ENCODE assay signal across 14 cellular contexts in the genomic region with DNA sequence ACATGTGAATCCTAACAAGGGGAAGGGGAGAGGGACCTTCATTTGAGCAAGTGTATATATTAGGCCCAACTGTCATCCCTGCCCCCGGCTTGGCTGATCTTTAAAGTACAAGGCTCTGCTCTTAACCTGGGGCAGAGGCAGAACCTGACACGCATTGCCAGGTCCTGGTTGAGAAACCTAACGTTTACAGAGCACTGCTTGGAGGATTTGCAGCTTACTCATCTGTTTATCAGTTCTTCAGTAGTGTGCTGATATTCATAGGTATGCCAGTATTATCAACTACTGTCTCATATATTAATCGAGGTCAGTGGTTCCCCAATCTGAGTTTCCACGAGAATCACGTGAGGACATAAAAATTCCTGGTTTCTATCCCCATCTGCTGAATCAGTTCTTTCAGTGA. TPM values are rescaled to one million over a fixed set of nuclear protein-coding genes. Genes with fewer than 3 reads are reported as not detected.
DNase-seq lines count a peak whose midpoint lies in the region; FAIRE-seq and TF ChIP-seq lines count a peak whose summit lies in the region.
"Had no signal": no experiment of that assay in that cellular context is flagged by ENCODE, and none has a peak within 500 bp of the region (broad histone marks: within the 10 kb centered on the region; RNA-seq: fewer than 3 reads in every experiment).

No MANE protein-coding gene starts in this region.

- no peak overlapping the region for H2BK15ac ChIP-seq in neuronal stem cell (ENCODE audit: low read length)

- TF ChIP-seq CTCF in fibroblast of villous mesenchyme (IDR thresholded peaks at IDR 0.05; ENCODE audit: insufficient read depth, low read depth, low read length) (no peak), HFFc6 (IDR thresholded peaks at IDR 0.05) (no peak)

- no peak overlapping the region for H3K18ac ChIP-seq in neuronal stem cell (ENCODE audit: low read length)

- FAIRE-seq in small intestine (lab: Jason Lieb, UNC): no peak
- FAIRE-seq: A549, HepG2, HTR-8/SVneo had no signal

- no peak overlapping the region for H2AFZ ChIP-seq in neuronal stem cell (ENCODE audit: low read length)

- H3K4me1 ChIP-seq in neuronal stem cell (ENCODE audit: control insufficient read depth in 2 of 2, insufficient read depth in 1 of 2, low read depth in 1 of 2, low read length in 2 of 2): peaks cover 0 to 5% of the 10 kb centered on the region in 2 donors
- no peaks in the 10 kb centered on the region for H3K4me1 ChIP-seq in small intestine (ENCODE audit: control insufficient read depth in 2 of 2, insufficient read depth in 1 of 2, low read depth in 1 of 2, low read length in 1 of 2)
- H3K4me1 ChIP-seq: A549 had no signal

- no peaks in the 10 kb centered on the region for H3K9me3 ChIP-seq in neuronal stem cell (replicated peaks in 1 of 2; ENCODE audit: control insufficient read depth in 2 of 2, insufficient read depth in 1 of 2, low read depth in 1 of 2, low read length in 2 of 2)
- H3K9me3 ChIP-seq in small intestine (ENCODE audit: control insufficient read depth, low read depth): no peaks in the 10 kb centered on the region
- H3K9me3 ChIP-seq: A549 had no signal

- no peak overlapping the region for H3K14ac ChIP-seq in neuronal stem cell (ENCODE audit: low read length)

- H3K79me1 ChIP-seq in neuronal stem cell (ENCODE audit: low read depth, low read length): no peaks in the 10 kb centered on the region

- H2BK5ac ChIP-seq in neuronal stem cell (ENCODE audit: low read length): no peak overlapping the region

- H2BK120ac ChIP-seq in neuronal stem cell (ENCODE audit: low read depth, low read length): no peak overlapping the region

- DNase-seq in amniotic epithelial cell (ENCODE audit: low read depth) (peak; percentile 92), fibroblast of villous mesenchyme (ENCODE audit: low read depth) (peak; percentile 20), neuronal stem cell (ENCODE audit: low spot score) (no peak), HFFc6 (no peak), small intestine (no peak), NCI-H1092 treated with DMSO at 0.1 percent for 48 hours (lab: John Stamatoyannopoulos, UW) (no peak)
- DNase-seq in effector CD4-positive, alpha-beta T cell: no peak
- DNase-seq: DMS53, GF-D8, HCEC 1CT had no signal

- H3K27ac ChIP-seq in neuronal stem cell (replicated peaks; ENCODE audit: low read length): peak overlapping the region; percentile 43
- no peak overlapping the region for H3K27ac ChIP-seq in small intestine (ENCODE audit: low read depth in 1 of 2, low read length in 1 of 2)
- H3K27ac ChIP-seq: A549 had no signal

- no peak overlapping the region for H3K9ac ChIP-seq in neuronal stem cell (ENCODE audit: low read depth, low read length, poor library complexity)

- H3K23ac ChIP-seq in neuronal stem cell (ENCODE audit: low read depth, low read length, poor library complexity): no peak overlapping the region

- H4K91ac ChIP-seq in neuronal stem cell (ENCODE audit: low read depth, low read length, poor library complexity): no peak overlapping the region

- no peak overlapping the region for H2BK12ac ChIP-seq in neuronal stem cell (ENCODE audit: low read length)

- H3K4me2 ChIP-seq in neuronal stem cell (ENCODE audit: insufficient read depth, low read length, poor library complexity, severe bottlenecking): no peak overlapping the region
- H3K4me2 ChIP-seq: A549 had no signal

- H3K4me3 ChIP-seq in fibroblast of villous mesenchyme (ENCODE audit: low read depth, low read length): no peak overlapping the region
- H3K4me3 ChIP-seq in neuronal stem cell (ENCODE audit: low read length in 2 of 2): no peak overlapping the region
- no peak overlapping the region for H3K4me3 ChIP-seq in small intestine (ENCODE audit: low read depth in 1 of 2, low read length in 2 of 2)
- H3K4me3 ChIP-seq: A549 had no signal

- no peaks in the 10 kb centered on the region for H3K27me3 Mint-ChIP-seq in HFFc6 (ENCODE audit: insufficient read depth)

- no peak overlapping the region for H4K8ac ChIP-seq in neuronal stem cell (ENCODE audit: low read depth, low read length)

- peaks cover 33% of the 10 kb centered on the region for H3K36me3 Mint-ChIP-seq in HFFc6 (ENCODE audit: low read depth)

- H3K27ac Mint-ChIP-seq in HFFc6: no peak overlapping the region

- no peak overlapping the region for H3K4ac ChIP-seq in neuronal stem cell (ENCODE audit: low read length)

- H3K9me3 Mint-ChIP-seq in HFFc6: no peaks in the 10 kb centered on the region
- H3K9me3 Mint-ChIP-seq: CD14-positive monocyte had no signal

- H3K36me3 ChIP-seq in neuronal stem cell (replicated peaks in 1 of 2; ENCODE audit: control insufficient read depth in 2 of 2, insufficient read depth in 2 of 2, low read length in 2 of 2): peaks cover 8 to 97% of the 10 kb centered on the region in 2 donors
- peaks cover 4 to 22% of the 10 kb centered on the region in 2 donors for H3K36me3 ChIP-seq in small intestine (ENCODE audit: control insufficient read depth in 2 of 2, insufficient read depth in 2 of 2, low read length in 2 of 2)

- H3K4me1 Mint-ChIP-seq in HFFc6 (ENCODE audit: low read depth): peaks cover 26% of the 10 kb centered on the region
- H3K4me1 Mint-ChIP-seq: CD14-positive monocyte had no signal

- H3K27me3 ChIP-seq in neuronal stem cell (ENCODE audit: control insufficient read depth in 3 of 3, insufficient read depth in 3 of 3, low read depth in 1 of 3, low read length in 3 of 3): no peaks in the 10 kb centered on the region
- H3K27me3 ChIP-seq in small intestine (ENCODE audit: control insufficient read depth in 2 of 2, insufficient read depth in 2 of 2, low read length in 2 of 2): no peaks in the 10 kb centered on the region

- H3K4me3 Mint-ChIP-seq in HFFc6: no peak overlapping the region
- H3K4me3 Mint-ChIP-seq: CD14-positive monocyte had no signal

- no peak overlapping the region for H2AK5ac ChIP-seq in neuronal stem cell (ENCODE audit: low read depth, low read length)

- WGBS in neuronal stem cell (ENCODE audit: extremely low coverage in 2 of 2, insufficient read length in 2 of 2, insufficient replicate concordance in 1 of 2), 2 donors: no CpG with 5 or more reads among the region's 6 CpGs
- 81 to 84% (median 82%) methylated on average over 6 of the region's 6 CpGs for WGBS in small intestine, 3 donors

RNA-seq across cellular contexts. Expression of a gene that starts 50.4 kb away (rescaled TPM):
- 105 and 155 TPM in 2 replicates for total RNA-seq in fibroblast of villous mesenchyme
- 16.0 TPM for polyA plus RNA-seq in neuronal stem cell (2013, experiment 1 of 2)
- polyA plus RNA-seq in neuronal stem cell (2013, experiment 2 of 2): 16.0 TPM
- 10 to 100 TPM; 79.8 to 94.4 (median 84.0) TPM for total RNA-seq in HFFc6 (2021; fragmentation: NEBNext Ultra II Directional; extraction: Animal tissue kit (Norgen Biotek cat#: 25700))
- 10 to 100 TPM; 27.8 to 40.3 (median 34.8) TPM for polyA plus RNA-seq in small intestine

Comparison
In these comparisons a context has a peak if more than half of its experiments do, and no peak if none do; other contexts are left out.
1. DNase-seq: peak in amniotic epithelial cell (single experiment) and fibroblast of villous mesenchyme (single experiment); none in neuronal stem cell (single experiment), HFFc6 (single experiment), small intestine (single experiment), NCI-H1092 treated with DMSO at 0.1 percent for 48 hours (single experiment) and effector CD4-positive, alpha-beta T cell (single experiment).